ENCODE assay signal across 8 cellular contexts in genomic region chr20:2470051-2470431, GRCh38. TPM values are rescaled to one million over a fixed set of nuclear protein-coding genes. Genes with fewer than 3 reads are reported as not detected.
DNase-seq lines count a peak whose midpoint lies in the region; ATAC-seq and TF ChIP-seq lines count a peak whose summit lies in the region.

No MANE protein-coding gene starts in this region.

- TF ChIP-seq POLR2A in GM18505 (IDR thresholded peaks at IDR 0.05; ENCODE audit: borderline replicate concordance, extremely low read depth, insufficient read depth, insufficient read length): no peak
- TF ChIP-seq POLR2A in esophagus muscularis mucosa (IDR thresholded peaks at IDR 0.05; ENCODE audit: low read depth): no peak

- under 1% methylated on average over 16 of the region's 16 CpGs for WGBS in esophagus muscularis mucosa

- H3K9me3 ChIP-seq in esophagus muscularis mucosa: no peaks in the 10 kb centered on the region

- intact Hi-C loops in esophagus muscularis mucosa (cut with DNase I): loop anchor here (5.0 to 10.0 kb wide), 2 partner anchors 52 to 175 kb away; no protein-coding TSS in a partner anchor

- peaks cover 20 to 31% (median 28%) of the 10 kb centered on the region in 4 donors for H3K36me3 ChIP-seq in esophagus muscularis mucosa

- no peaks in the 10 kb centered on the region for H3K27me3 Mint-ChIP-seq in natural killer cell treated with Interleukin-12 subunit alpha and Interleukin-12 subunit beta and Interleukin-15 and Interleukin-18, amount 100 ng/mL, for 72 hours

- H3K4me3 Mint-ChIP-seq in natural killer cell treated with Interleukin-12 subunit alpha and Interleukin-12 subunit beta and Interleukin-15 and Interleukin-18, amount 100 ng/mL, for 72 hours: peak overlapping the region; percentile 100

- H3K4me1 Mint-ChIP-seq in natural killer cell treated with Interleukin-12 subunit alpha and Interleukin-12 subunit beta and Interleukin-15 and Interleukin-18, amount 100 ng/mL, for 72 hours (ENCODE audit: low read depth in 2 of 2): peaks cover 48% of the 10 kb centered on the region in 2 donors

- DNase-seq in NOMO-1 treated with dmso at 0.1 percent for 144 hours (lab: John Stamatoyannopoulos, UW; ENCODE audit: unreplicated experiment) (peak; percentile 68), activated T-cell treated with anti-CD3 and anti-CD28 coated beads for 4 hours (peak; percentile 48), esophagus muscularis mucosa (ENCODE audit: extremely low spot score) (peak; percentile 86)
- DNase-seq in natural killer cell treated with Interleukin-12 subunit alpha and Interleukin-12 subunit beta and Interleukin-15 and Interleukin-18, amount 100 ng/mL, for 72 hours (ENCODE audit: low spot score): peak; percentile 77
- DNase-seq in stimulated activated naive CD8-positive, alpha-beta T cell treated with anti-CD3 and anti-CD28 coated beads, Interleukin-15, Interleukin-2, amounts not matched to agents 100 U/mL and 50 U/mL, for 24 hours: peak; percentile 64

- peaks cover 25 to 35% (median 32%) of the 10 kb centered on the region in 4 donors for H3K4me1 ChIP-seq in esophagus muscularis mucosa

- H3K27me3 ChIP-seq in esophagus muscularis mucosa: no peaks in the 10 kb centered on the region

- H3K27ac ChIP-seq in 22Rv1 (peak overlapping the region; percentile 92), esophagus muscularis mucosa (replicated peaks in 1 of 4) (peak overlapping the region; percentile 91 to 95 (median 94))

- ATAC-seq in GM18505 (IDR thresholded peaks at IDR 0.05; ENCODE audit: unreplicated experiment): peak; percentile 30
- peak; percentile 36 for ATAC-seq in HG03342 (IDR thresholded peaks at IDR 0.05; ENCODE audit: unreplicated experiment)
- peak; percentile 65 to 78 for ATAC-seq in natural killer cell treated with Interleukin-12 subunit alpha and Interleukin-12 subunit beta and Interleukin-15 and Interleukin-18, amount 100 ng/mL, for 72 hours
- ATAC-seq in stimulated activated naive CD8-positive, alpha-beta T cell treated with anti-CD3 and anti-CD28 coated beads, Interleukin-15, Interleukin-2, amounts not matched to agents 100 U/mL and 50 U/mL, for 24 hours: peak; percentile 50

- TF ChIP-seq EP300 in esophagus muscularis mucosa (IDR thresholded peaks at IDR 0.05): no peak

- H3K4me3 ChIP-seq in esophagus muscularis mucosa: peak overlapping the region; percentile 78 to 87 (median 82)

- no peak for TF ChIP-seq CTCF in 22Rv1 (IDR thresholded peaks at IDR 0.05)
- no peak for TF ChIP-seq CTCF in esophagus muscularis mucosa (IDR thresholded peaks at IDR 0.05)

- peaks cover 28% of the 10 kb centered on the region for H3K36me3 Mint-ChIP-seq in natural killer cell treated with Interleukin-12 subunit alpha and Interleukin-12 subunit beta and Interleukin-15 and Interleukin-18, amount 100 ng/mL, for 72 hours

- no peaks in the 10 kb centered on the region for H3K9me3 Mint-ChIP-seq in natural killer cell treated with Interleukin-12 subunit alpha and Interleukin-12 subunit beta and Interleukin-15 and Interleukin-18, amount 100 ng/mL, for 72 hours

- H3K27ac Mint-ChIP-seq in natural killer cell treated with Interleukin-12 subunit alpha and Interleukin-12 subunit beta and Interleukin-15 and Interleukin-18, amount 100 ng/mL, for 72 hours: peak overlapping the region; percentile 98 to 100

RNA-seq across cellular contexts. Expression of gene SNRPB, which starts 0.5 kb away (rescaled TPM):
- 100 to 1,000 TPM; 127 to 258 (median 216) TPM for total RNA-seq in esophagus muscularis mucosa
- total RNA-seq in natural killer cell treated with Interleukin-12 subunit alpha and Interleukin-12 subunit beta and Interleukin-15 and Interleukin-18, amount 100 ng/mL, for 72 hours: 100 to 1,000 TPM; 316 to 325 TPM

RNA-seq across cellular contexts. Expression of gene ZNF343, which starts 38.7 kb away (rescaled TPM):
- total RNA-seq in esophagus muscularis mucosa: 10 to 100 TPM in 3 of 4 donors, 1 to 10 TPM in 1; 9.9 to 19.5 (median 16.1) TPM
- total RNA-seq in natural killer cell treated with Interleukin-12 subunit alpha and Interleukin-12 subunit beta and Interleukin-15 and Interleukin-18, amount 100 ng/mL, for 72 hours: 10 to 100 TPM in 1 of 2 donors, 1 to 10 TPM in 1; 6.8 to 21.1 TPM

Comparison
In these comparisons a context has a peak if more than half of its experiments do, and no peak if none do; other contexts are left out.
1. Peak in every context shown above with its lines: DNase-seq, ATAC-seq, H3K4me3 ChIP-seq and H3K27ac ChIP-seq.